ENCODE assay signal across 8 cellular contexts in the genomic region with DNA sequence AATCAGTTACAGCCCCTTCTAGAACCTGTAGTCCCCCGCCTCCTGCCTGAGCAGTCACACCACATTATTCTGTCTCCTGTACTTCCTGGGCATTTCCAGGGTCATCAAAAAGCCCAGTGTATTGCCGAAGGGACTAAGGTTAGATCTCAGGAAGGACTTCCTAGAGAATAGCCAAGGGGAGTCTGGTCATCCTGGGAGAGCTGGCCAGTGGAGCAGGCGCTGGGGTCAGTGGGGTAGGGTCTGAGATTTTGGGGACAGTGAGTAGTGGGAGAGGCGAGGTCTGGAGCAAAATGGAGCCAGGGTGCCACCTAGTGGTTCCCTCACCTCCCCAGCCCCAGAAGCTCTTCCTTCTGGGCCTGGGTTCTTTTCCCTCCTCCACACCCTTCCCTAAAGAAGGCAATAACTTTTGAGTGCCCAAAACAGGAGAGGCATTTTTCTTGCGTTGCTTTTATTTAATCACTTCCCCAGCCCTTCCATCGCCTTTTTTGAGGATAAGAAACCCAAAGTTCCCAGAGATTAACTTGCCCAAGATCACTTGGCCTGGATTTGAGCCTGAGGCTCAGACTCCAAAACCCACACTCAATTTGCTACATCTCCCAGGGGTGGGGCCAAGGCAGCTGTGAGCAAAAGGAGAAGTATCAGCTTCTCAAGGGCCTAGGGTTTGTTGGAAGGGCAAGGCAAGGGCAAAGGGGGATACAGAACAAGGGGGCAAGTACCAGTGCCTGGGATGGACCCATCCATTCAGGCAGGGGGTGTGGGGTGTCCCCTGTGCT. TPM values are rescaled to one million over a fixed set of nuclear protein-coding genes. Genes with fewer than 3 reads are reported as not detected.
DNase-seq lines count a peak whose midpoint lies in the region; ATAC-seq and TF ChIP-seq lines count a peak whose summit lies in the region.

No MANE protein-coding gene starts in this region.

- no peaks in the 10 kb centered on the region for H3K27me3 ChIP-seq in gastroesophageal sphincter
- no peaks in the 10 kb centered on the region for H3K27me3 ChIP-seq in psoas muscle (ENCODE audit: insufficient read depth in 3 of 3, low read length in 2 of 3)

- intact Hi-C loops in psoas muscle (cut with DNase I), result no loop called here

- TF ChIP-seq CTCF in GM10266 (IDR thresholded peaks at IDR 0.05; ENCODE audit: control insufficient read depth, insufficient read depth, low read depth, missing control alignments), result peak; percentile 90
- TF ChIP-seq CTCF in gastroesophageal sphincter (IDR thresholded peaks at IDR 0.05), result peak in 3 of 4 experiments; percentile 53 to 77 (median 57)
- peak; percentile 53 for TF ChIP-seq CTCF in psoas muscle (IDR thresholded peaks at IDR 0.05)

- H3K4me3 ChIP-seq in gastroesophageal sphincter (no peak overlapping the region), psoas muscle (no peak overlapping the region)

- H3K27ac ChIP-seq in gastroesophageal sphincter (peak overlapping the region in 3 of 4 donors; percentile 48 to 62 (median 56)), psoas muscle (peak overlapping the region; percentile 4)

- in situ Hi-C loops in ACHN (cut with HindIII; ENCODE audit: low pct_ligation_motif_present, low pct_unique_long_range_greater_than_20kb, low sequenced_read_pairs), result no loop called here

- TF ChIP-seq EP300 in gastroesophageal sphincter (IDR thresholded peaks at IDR 0.05), result no peak

- DNase-seq in ACHN, result peak; percentile 39
- peak; percentile 67 for DNase-seq in GM10266 (ENCODE audit: extremely low spot score)
- DNase-seq in NCI-H345 (lab: John Stamatoyannopoulos, UW), result peak; percentile 55
- peak; percentile 30 for DNase-seq in activated T-cell treated with anti-CD3 and anti-CD28 coated beads for 48 hours (ENCODE audit: low read depth)
- peak in 1 of 2 donors; percentile 61 for DNase-seq in psoas muscle

- no peak for TF ChIP-seq POLR2A in gastroesophageal sphincter (IDR thresholded peaks at IDR 0.05)

- peaks cover 0 to 49% (median 5%) of the 10 kb centered on the region in 3 donors for H3K4me1 ChIP-seq in gastroesophageal sphincter
- peaks cover 7% of the 10 kb centered on the region for H3K4me1 ChIP-seq in psoas muscle

- WGBS in gastroesophageal sphincter (ENCODE audit: low coverage in 1 of 2), 2 donors, result 30% methylated on average over 3 of the region's 6 CpGs; no CpG with 5 or more reads in 1 of the 2 donors
- WGBS in psoas muscle, 3 donors, result 52 to 66% (median 54%) methylated on average over 6 of the region's 6 CpGs

- ATAC-seq in gastroesophageal sphincter, result peak; percentile 52
- peak in 2 of 4 donors; percentile 54 to 73 for ATAC-seq in psoas muscle
- no peak for ATAC-seq in GM21447 (IDR thresholded peaks at IDR 0.05; ENCODE audit: unreplicated experiment)
- ATAC-seq in HG02642 (IDR thresholded peaks at IDR 0.05; ENCODE audit: poor library complexity, unreplicated experiment), result no peak

- H3K36me3 ChIP-seq in gastroesophageal sphincter, result peaks cover 0 to 46% of the 10 kb centered on the region in 2 donors
- peaks cover 3 to 52% of the 10 kb centered on the region in 2 donors for H3K36me3 ChIP-seq in psoas muscle (ENCODE audit: insufficient read depth in 1 of 2, low read depth in 1 of 2)

- H3K9me3 ChIP-seq in gastroesophageal sphincter, result no peaks in the 10 kb centered on the region
- no peaks in the 10 kb centered on the region for H3K9me3 ChIP-seq in psoas muscle

RNA-seq across cellular contexts. Expression of gene PMVK, which starts 7.3 kb away (rescaled TPM):
- total RNA-seq in gastroesophageal sphincter (10 to 100 TPM; 15.8 to 21.3 (median 18.2) TPM), psoas muscle (10 to 100 TPM; 17.0 to 30.5 (median 22.3) TPM)
- polyA plus RNA-seq in psoas muscle, result 10 to 100 TPM; 23.3 to 35.6 (median 30.5) TPM

RNA-seq across cellular contexts. Expression of gene PBXIP1, which starts 12.1 kb away (rescaled TPM):
- total RNA-seq in gastroesophageal sphincter (100 to 1,000 TPM; 205 to 371 (median 283) TPM), psoas muscle (100 to 1,000 TPM in 2 of 4 donors, 10 to 100 TPM in 2; 76.5 to 149 (median 104) TPM)
- polyA plus RNA-seq in psoas muscle, result 10 to 100 TPM; 13.6 to 79.6 (median 54.8) TPM

RNA-seq across cellular contexts. Expression of gene PYGO2, which starts 17.7 kb away (rescaled TPM):
- 10 to 100 TPM; 19.1 to 40.1 (median 25.7) TPM for total RNA-seq in gastroesophageal sphincter
- total RNA-seq in psoas muscle, result 10 to 100 TPM; 14.5 to 23.0 (median 17.4) TPM
- 10 to 100 TPM; 13.1 to 24.0 (median 14.5) TPM for polyA plus RNA-seq in psoas muscle

RNA-seq across cellular contexts. Expression of gene SHC1, which starts 26.7 kb away (rescaled TPM):
- 100 to 1,000 TPM in 1 of 4 donors, 10 to 100 TPM in 3; 69.1 to 104 (median 90.2) TPM for total RNA-seq in gastroesophageal sphincter
- total RNA-seq in psoas muscle, result 10 to 100 TPM; 52.3 to 87.2 (median 82.8) TPM
- 10 to 100 TPM; 33.2 to 67.3 (median 43.8) TPM for polyA plus RNA-seq in psoas muscle

RNA-seq across cellular contexts. Expression of gene CKS1B, which starts 30.6 kb away (rescaled TPM):
- total RNA-seq in gastroesophageal sphincter (10 to 100 TPM in 3 of 4 donors, 1 to 10 TPM in 1; 7.5 to 24.2 (median 17.6) TPM), psoas muscle (10 to 100 TPM in 1 of 4 donors, 1 to 10 TPM in 3; 5.5 to 13.8 (median 6.9) TPM)
- 10 to 100 TPM; 12.1 to 48.1 (median 30.1) TPM for polyA plus RNA-seq in psoas muscle
